Comparison of ENCODE assay signal across 14 cellular contexts in the genomic region with DNA sequence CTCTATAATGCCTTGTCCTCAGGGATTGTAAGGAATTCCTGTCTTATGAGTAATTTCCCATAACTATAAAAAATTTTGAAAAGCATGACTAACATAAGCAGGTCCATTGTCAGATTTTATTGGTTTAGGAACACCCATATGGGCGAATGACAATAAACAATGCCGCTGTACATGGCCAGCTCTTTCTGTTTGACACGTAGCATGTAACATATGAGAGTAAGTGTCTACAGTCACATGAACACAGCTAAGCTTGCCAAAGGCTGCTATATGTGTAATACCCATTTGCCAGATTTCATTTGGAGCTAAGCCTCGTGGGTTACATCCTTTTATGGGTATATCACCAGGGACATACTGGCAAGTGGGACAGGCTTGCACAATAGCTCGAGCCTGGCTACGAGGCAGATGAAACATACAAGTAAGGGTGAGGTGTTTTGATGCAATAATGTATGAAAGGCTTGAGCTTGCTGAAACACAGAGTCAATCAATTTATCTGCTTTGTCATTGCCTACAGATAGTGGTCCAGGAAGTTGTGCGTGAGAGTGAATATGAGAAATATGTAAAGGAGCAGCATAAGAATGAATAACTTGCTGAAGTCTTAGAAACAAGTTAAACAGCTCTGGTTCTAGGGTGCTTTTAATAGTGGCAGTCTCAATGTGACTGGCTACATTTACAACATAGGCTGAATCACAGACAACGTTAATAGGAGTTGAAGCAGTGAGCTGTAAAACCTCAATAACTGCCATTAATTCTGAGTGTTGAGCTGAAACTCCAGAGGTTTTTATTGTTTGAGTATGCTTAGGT.
A peak's percentile ranks its signal among the peaks of the same experiment; 100 is the strongest.
DNase-seq lines count a peak whose midpoint lies in the region; ATAC-seq and TF ChIP-seq lines count a peak whose summit lies in the region.
"Had no signal": no experiment of that assay in that cellular context is flagged by ENCODE, and none has a peak within 500 bp of the region (broad histone marks: within the 10 kb centered on the region; RNA-seq: fewer than 3 reads in every experiment).

No MANE protein-coding gene starts in this region.

- H3K79me2 ChIP-seq in smooth muscle cell (ENCODE audit: low read depth): no peaks in the 10 kb centered on the region

- H3K36me3 ChIP-seq in smooth muscle cell (ENCODE audit: low read depth): no peaks in the 10 kb centered on the region
- H3K36me3 ChIP-seq: suprapubic skin had no signal

- no peaks in the 10 kb centered on the region for H3K9me3 ChIP-seq in smooth muscle cell (replicated peaks; ENCODE audit: low read depth)
- H3K9me3 ChIP-seq: suprapubic skin had no signal

- peak; percentile 59 for ATAC-seq in HG02642 (IDR thresholded peaks at IDR 0.05; ENCODE audit: poor library complexity, unreplicated experiment)
- ATAC-seq: activated CD8-positive, alpha-beta memory T cell treated with anti-CD3 and anti-CD28 coated beads, Interleukin-2, amount 10 ng/mL, durations not matched to agents 7 days and 5 days; naive thymus-derived CD8-positive, alpha-beta T cell had no signal

- DNase-seq in OCI-M1 (lab: John Stamatoyannopoulos, UW): peak; percentile 32
- DNase-seq in epithelial cell of prostate (ENCODE audit: low read depth, low spot score): peak; percentile 90
- DNase-seq in smooth muscle cell (lab: John Stamatoyannopoulos, UW; ENCODE audit: unreplicated experiment): no peak
- no peak for DNase-seq in T-helper 2 cell treated with Interferon-gamma antibody and Interleukin-4, amounts not matched to agents 5 μg/mL and 100 μg/mL, for 36 hours (ENCODE audit: low spot score)
- no peak for DNase-seq in medulla oblongata (ENCODE audit: extremely low spot score)
- no peak for DNase-seq in central memory CD4-positive, alpha-beta T cell
- DNase-seq: activated CD8-positive, alpha-beta memory T cell treated with anti-CD3 and anti-CD28 coated beads, Interleukin-2, amount 10 ng/mL, durations not matched to agents 7 days and 5 days; activated naive CD4-positive, alpha-beta T cell treated with anti-CD3 and anti-CD28 coated beads, Interleukin-2, amount 10 ng/mL, durations not matched to agents 7 days and 5 days; naive thymus-derived CD8-positive, alpha-beta T cell; NCI-H446; T1000 had no signal

- H3K9ac ChIP-seq in smooth muscle cell (ENCODE audit: low read depth): no peak overlapping the region

- no peak overlapping the region for H3K27ac Mint-ChIP-seq in T-helper 2 cell treated with Interferon-gamma antibody and Interleukin-4, amounts not matched to agents 5 μg/mL and 100 μg/mL, for 36 hours
- H3K27ac Mint-ChIP-seq: activated CD8-positive, alpha-beta memory T cell treated with anti-CD3 and anti-CD28 coated beads, Interleukin-2, amount 10 ng/mL, durations not matched to agents 7 days and 5 days; activated naive CD4-positive, alpha-beta T cell treated with anti-CD3 and anti-CD28 coated beads, Interleukin-2, amount 10 ng/mL, durations not matched to agents 7 days and 5 days; naive thymus-derived CD8-positive, alpha-beta T cell had no signal

- H3K27me3 ChIP-seq in smooth muscle cell (ENCODE audit: low read depth): no peaks in the 10 kb centered on the region
- H3K27me3 ChIP-seq: suprapubic skin had no signal

- no peaks in the 10 kb centered on the region for H3K36me3 Mint-ChIP-seq in T-helper 2 cell treated with Interferon-gamma antibody and Interleukin-4, amounts not matched to agents 5 μg/mL and 100 μg/mL, for 36 hours (ENCODE audit: low read depth)
- H3K36me3 Mint-ChIP-seq: activated CD8-positive, alpha-beta memory T cell treated with anti-CD3 and anti-CD28 coated beads, Interleukin-2, amount 10 ng/mL, durations not matched to agents 7 days and 5 days; activated naive CD4-positive, alpha-beta T cell treated with anti-CD3 and anti-CD28 coated beads, Interleukin-2, amount 10 ng/mL, durations not matched to agents 7 days and 5 days; naive thymus-derived CD8-positive, alpha-beta T cell had no signal

- no peaks in the 10 kb centered on the region for H4K20me1 ChIP-seq in smooth muscle cell (ENCODE audit: low read depth)

- H3K27ac ChIP-seq in epithelial cell of prostate: peak overlapping the region; percentile 90
- H3K27ac ChIP-seq in smooth muscle cell (ENCODE audit: low read depth): peak overlapping the region; percentile 49
- H3K27ac ChIP-seq: skin epidermis, suprapubic skin had no signal

- H3K4me3 ChIP-seq in smooth muscle cell: no peak overlapping the region
- H3K4me3 ChIP-seq: skin epidermis, suprapubic skin had no signal

- no peaks in the 10 kb centered on the region for H3K9me3 Mint-ChIP-seq in T-helper 2 cell treated with Interferon-gamma antibody and Interleukin-4, amounts not matched to agents 5 μg/mL and 100 μg/mL, for 36 hours

- H3F3A ChIP-seq in smooth muscle cell (ENCODE audit: low read depth): no peaks in the 10 kb centered on the region

- no peaks in the 10 kb centered on the region for H3K27me3 Mint-ChIP-seq in T-helper 2 cell treated with Interferon-gamma antibody and Interleukin-4, amounts not matched to agents 5 μg/mL and 100 μg/mL, for 36 hours (ENCODE audit: low read depth)
- H3K27me3 Mint-ChIP-seq: activated CD8-positive, alpha-beta memory T cell treated with anti-CD3 and anti-CD28 coated beads, Interleukin-2, amount 10 ng/mL, durations not matched to agents 7 days and 5 days; activated naive CD4-positive, alpha-beta T cell treated with anti-CD3 and anti-CD28 coated beads, Interleukin-2, amount 10 ng/mL, durations not matched to agents 7 days and 5 days had no signal

- H3K4me2 ChIP-seq in smooth muscle cell: peak overlapping the region; percentile 21

- no peak for TF ChIP-seq CTCF in smooth muscle cell (IDR thresholded peaks at IDR 0.05; ENCODE audit: borderline replicate concordance, insufficient read depth, poor library complexity, severe bottlenecking)

- peak overlapping the region; percentile 70 for H2AFZ ChIP-seq in smooth muscle cell (ENCODE audit: low read depth)

- WGBS in smooth muscle cell (ENCODE audit: low lambda C conversion rate): 76% methylated on average over 8 of the region's 8 CpGs

- no peaks in the 10 kb centered on the region for H3K4me1 ChIP-seq in smooth muscle cell (ENCODE audit: low read depth)
- H3K4me1 ChIP-seq: suprapubic skin had no signal

- H3K4me3 Mint-ChIP-seq in T-helper 2 cell treated with Interferon-gamma antibody and Interleukin-4, amounts not matched to agents 5 μg/mL and 100 μg/mL, for 36 hours: no peak overlapping the region
- H3K4me3 Mint-ChIP-seq: activated CD8-positive, alpha-beta memory T cell treated with anti-CD3 and anti-CD28 coated beads, Interleukin-2, amount 10 ng/mL, durations not matched to agents 7 days and 5 days; activated naive CD4-positive, alpha-beta T cell treated with anti-CD3 and anti-CD28 coated beads, Interleukin-2, amount 10 ng/mL, durations not matched to agents 7 days and 5 days; naive thymus-derived CD8-positive, alpha-beta T cell had no signal

- H3K4me1 Mint-ChIP-seq in T-helper 2 cell treated with Interferon-gamma antibody and Interleukin-4, amounts not matched to agents 5 μg/mL and 100 μg/mL, for 36 hours (ENCODE audit: low read depth): no peaks in the 10 kb centered on the region
- H3K4me1 Mint-ChIP-seq: activated CD8-positive, alpha-beta memory T cell treated with anti-CD3 and anti-CD28 coated beads, Interleukin-2, amount 10 ng/mL, durations not matched to agents 7 days and 5 days; activated naive CD4-positive, alpha-beta T cell treated with anti-CD3 and anti-CD28 coated beads, Interleukin-2, amount 10 ng/mL, durations not matched to agents 7 days and 5 days; naive thymus-derived CD8-positive, alpha-beta T cell had no signal

Comparison
In these comparisons a context has a peak if more than half of its experiments do, and no peak if none do; other contexts are left out.
1. DNase-seq: peak in OCI-M1 (single experiment) and epithelial cell of prostate (single experiment); none in smooth muscle cell (single experiment), T-helper 2 cell treated with Interferon-gamma antibody and Interleukin-4, amounts not matched to agents 5 μg/mL and 100 μg/mL, for 36 hours (single experiment), medulla oblongata (single experiment) and central memory CD4-positive, alpha-beta T cell (single experiment).